1 cellular context compared by ENCODE assay signal in the genomic region with DNA sequence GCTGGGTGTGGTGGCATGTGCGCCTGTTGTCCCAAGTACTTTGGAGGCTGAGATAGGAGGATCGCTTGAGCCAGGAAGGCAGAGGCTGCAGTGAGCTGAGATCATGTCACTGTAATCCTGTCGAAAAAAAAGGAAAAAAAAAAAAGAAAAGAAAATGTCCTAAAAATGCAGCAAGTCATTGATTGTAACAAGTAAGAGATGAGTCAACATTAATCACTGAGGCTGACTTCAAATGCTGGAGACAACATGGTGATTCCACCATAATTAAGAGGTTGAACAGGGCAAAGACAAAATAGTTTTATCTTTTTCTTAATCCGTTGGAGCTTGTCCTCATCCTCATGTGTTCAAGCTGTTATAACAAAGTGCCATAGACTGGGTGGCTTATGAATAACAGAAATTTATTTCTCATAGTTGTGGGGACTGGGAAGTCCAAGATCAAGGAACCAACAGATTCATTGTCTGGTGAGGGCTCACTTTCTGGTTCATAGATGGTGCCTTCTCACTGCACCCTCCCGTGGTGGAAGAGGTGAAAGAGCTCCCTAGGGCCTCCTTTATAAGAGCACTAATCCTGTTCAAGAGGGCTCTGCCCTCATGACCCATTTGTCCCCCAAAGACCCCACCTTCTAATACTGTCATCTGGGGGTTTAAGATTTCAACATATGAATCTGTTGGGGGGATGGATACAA.
TF ChIP-seq lines count a peak whose summit lies in the region.

No MANE protein-coding gene starts in this region.

TF ChIP-seq in K562, 482 proteins besides CTCF, POLR2A, EP300 and RAD21 (continued from another document):
- TF ChIP-seq, protein P1, sequence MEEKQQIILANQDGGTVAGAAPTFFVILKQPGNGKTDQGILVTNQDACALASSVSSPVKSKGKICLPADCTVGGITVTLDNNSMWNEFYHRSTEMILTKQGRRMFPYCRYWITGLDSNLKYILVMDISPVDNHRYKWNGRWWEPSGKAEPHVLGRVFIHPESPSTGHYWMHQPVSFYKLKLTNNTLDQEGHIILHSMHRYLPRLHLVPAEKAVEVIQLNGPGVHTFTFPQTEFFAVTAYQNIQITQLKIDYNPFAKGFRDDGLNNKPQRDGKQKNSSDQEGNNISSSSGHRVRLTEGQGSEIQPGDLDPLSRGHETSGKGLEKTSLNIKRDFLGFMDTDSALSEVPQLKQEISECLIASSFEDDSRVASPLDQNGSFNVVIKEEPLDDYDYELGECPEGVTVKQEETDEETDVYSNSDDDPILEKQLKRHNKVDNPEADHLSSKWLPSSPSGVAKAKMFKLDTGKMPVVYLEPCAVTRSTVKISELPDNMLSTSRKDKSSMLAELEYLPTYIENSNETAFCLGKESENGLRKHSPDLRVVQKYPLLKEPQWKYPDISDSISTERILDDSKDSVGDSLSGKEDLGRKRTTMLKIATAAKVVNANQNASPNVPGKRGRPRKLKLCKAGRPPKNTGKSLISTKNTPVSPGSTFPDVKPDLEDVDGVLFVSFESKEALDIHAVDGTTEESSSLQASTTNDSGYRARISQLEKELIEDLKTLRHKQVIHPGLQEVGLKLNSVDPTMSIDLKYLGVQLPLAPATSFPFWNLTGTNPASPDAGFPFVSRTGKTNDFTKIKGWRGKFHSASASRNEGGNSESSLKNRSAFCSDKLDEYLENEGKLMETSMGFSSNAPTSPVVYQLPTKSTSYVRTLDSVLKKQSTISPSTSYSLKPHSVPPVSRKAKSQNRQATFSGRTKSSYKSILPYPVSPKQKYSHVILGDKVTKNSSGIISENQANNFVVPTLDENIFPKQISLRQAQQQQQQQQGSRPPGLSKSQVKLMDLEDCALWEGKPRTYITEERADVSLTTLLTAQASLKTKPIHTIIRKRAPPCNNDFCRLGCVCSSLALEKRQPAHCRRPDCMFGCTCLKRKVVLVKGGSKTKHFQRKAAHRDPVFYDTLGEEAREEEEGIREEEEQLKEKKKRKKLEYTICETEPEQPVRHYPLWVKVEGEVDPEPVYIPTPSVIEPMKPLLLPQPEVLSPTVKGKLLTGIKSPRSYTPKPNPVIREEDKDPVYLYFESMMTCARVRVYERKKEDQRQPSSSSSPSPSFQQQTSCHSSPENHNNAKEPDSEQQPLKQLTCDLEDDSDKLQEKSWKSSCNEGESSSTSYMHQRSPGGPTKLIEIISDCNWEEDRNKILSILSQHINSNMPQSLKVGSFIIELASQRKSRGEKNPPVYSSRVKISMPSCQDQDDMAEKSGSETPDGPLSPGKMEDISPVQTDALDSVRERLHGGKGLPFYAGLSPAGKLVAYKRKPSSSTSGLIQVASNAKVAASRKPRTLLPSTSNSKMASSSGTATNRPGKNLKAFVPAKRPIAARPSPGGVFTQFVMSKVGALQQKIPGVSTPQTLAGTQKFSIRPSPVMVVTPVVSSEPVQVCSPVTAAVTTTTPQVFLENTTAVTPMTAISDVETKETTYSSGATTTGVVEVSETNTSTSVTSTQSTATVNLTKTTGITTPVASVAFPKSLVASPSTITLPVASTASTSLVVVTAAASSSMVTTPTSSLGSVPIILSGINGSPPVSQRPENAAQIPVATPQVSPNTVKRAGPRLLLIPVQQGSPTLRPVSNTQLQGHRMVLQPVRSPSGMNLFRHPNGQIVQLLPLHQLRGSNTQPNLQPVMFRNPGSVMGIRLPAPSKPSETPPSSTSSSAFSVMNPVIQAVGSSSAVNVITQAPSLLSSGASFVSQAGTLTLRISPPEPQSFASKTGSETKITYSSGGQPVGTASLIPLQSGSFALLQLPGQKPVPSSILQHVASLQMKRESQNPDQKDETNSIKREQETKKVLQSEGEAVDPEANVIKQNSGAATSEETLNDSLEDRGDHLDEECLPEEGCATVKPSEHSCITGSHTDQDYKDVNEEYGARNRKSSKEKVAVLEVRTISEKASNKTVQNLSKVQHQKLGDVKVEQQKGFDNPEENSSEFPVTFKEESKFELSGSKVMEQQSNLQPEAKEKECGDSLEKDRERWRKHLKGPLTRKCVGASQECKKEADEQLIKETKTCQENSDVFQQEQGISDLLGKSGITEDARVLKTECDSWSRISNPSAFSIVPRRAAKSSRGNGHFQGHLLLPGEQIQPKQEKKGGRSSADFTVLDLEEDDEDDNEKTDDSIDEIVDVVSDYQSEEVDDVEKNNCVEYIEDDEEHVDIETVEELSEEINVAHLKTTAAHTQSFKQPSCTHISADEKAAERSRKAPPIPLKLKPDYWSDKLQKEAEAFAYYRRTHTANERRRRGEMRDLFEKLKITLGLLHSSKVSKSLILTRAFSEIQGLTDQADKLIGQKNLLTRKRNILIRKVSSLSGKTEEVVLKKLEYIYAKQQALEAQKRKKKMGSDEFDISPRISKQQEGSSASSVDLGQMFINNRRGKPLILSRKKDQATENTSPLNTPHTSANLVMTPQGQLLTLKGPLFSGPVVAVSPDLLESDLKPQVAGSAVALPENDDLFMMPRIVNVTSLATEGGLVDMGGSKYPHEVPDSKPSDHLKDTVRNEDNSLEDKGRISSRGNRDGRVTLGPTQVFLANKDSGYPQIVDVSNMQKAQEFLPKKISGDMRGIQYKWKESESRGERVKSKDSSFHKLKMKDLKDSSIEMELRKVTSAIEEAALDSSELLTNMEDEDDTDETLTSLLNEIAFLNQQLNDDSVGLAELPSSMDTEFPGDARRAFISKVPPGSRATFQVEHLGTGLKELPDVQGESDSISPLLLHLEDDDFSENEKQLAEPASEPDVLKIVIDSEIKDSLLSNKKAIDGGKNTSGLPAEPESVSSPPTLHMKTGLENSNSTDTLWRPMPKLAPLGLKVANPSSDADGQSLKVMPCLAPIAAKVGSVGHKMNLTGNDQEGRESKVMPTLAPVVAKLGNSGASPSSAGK (IDR thresholded peaks at IDR 0.05), result no peak
- no peak for TF ChIP-seq ZZZ3 (IDR thresholded peaks at IDR 0.05)
- peak in 1 of 2 experiments; percentile 33; a peak in 1 of 3 replicates for TF ChIP-seq CBX3 (IDR thresholded peaks at IDR 0.05; ENCODE audit: borderline replicate concordance in 1 of 2, low read length in 2 of 2)
- TF ChIP-seq, protein P2, sequence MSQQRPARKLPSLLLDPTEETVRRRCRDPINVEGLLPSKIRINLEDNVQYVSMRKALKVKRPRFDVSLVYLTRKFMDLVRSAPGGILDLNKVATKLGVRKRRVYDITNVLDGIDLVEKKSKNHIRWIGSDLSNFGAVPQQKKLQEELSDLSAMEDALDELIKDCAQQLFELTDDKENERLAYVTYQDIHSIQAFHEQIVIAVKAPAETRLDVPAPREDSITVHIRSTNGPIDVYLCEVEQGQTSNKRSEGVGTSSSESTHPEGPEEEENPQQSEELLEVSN (IDR thresholded peaks at IDR 0.05; ENCODE audit: borderline replicate concordance in 1 of 2, extremely low read depth in 1 of 2, insufficient read depth in 1 of 2, insufficient read length in 1 of 2, low read depth in 1 of 2, low read length in 1 of 2, poor library complexity in 1 of 2, severe bottlenecking in 1 of 2), result no peak
- TF ChIP-seq POLR2AphosphoS2 (IDR thresholded peaks at IDR 0.05; ENCODE audit: low read length), result no peak
- TF ChIP-seq RFX7 (CRISPR knock-in tag; IDR thresholded peaks at IDR 0.05), result no peak
- TF ChIP-seq LEF1 (IDR thresholded peaks at IDR 0.05), result no peak
- TF ChIP-seq BCL6 (CRISPR knock-in tag; IDR thresholded peaks at IDR 0.05), result no peak
- TF ChIP-seq PCBP1 (IDR thresholded peaks at IDR 0.05; ENCODE audit: low read depth, low read length, poor library complexity, severe bottlenecking), result no peak
- TF ChIP-seq, protein P3, sequence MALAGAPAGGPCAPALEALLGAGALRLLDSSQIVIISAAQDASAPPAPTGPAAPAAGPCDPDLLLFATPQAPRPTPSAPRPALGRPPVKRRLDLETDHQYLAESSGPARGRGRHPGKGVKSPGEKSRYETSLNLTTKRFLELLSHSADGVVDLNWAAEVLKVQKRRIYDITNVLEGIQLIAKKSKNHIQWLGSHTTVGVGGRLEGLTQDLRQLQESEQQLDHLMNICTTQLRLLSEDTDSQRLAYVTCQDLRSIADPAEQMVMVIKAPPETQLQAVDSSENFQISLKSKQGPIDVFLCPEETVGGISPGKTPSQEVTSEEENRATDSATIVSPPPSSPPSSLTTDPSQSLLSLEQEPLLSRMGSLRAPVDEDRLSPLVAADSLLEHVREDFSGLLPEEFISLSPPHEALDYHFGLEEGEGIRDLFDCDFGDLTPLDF (CRISPR knock-in tag; IDR thresholded peaks at IDR 0.05), result no peak
- TF ChIP-seq WHSC1 (IDR thresholded peaks at IDR 0.05; ENCODE audit: low read length), result no peak
- TF ChIP-seq FOSL1 (tag; conservative IDR thresholded peaks at IDR 0.05), result 0 out of 2 replicates have a peak, but pooled peaks have one; percentile 32
- TF ChIP-seq BCOR (IDR thresholded peaks at IDR 0.05), result 0 out of 2 replicates have a peak, but pooled peaks have one; percentile 20
- no peak for TF ChIP-seq SAP30 (IDR thresholded peaks at IDR 0.05; ENCODE audit: borderline replicate concordance, insufficient read depth, low read depth, low read length, poor library complexity, severe bottlenecking)
- peak; percentile 40 for TF ChIP-seq MAFG (tag; conservative IDR thresholded peaks at IDR 0.05)
- no peak for TF ChIP-seq CTBP1 (IDR thresholded peaks at IDR 0.05; ENCODE audit: borderline replicate concordance)
- peak; percentile 26; the same call in 1 of the 2 replicates for TF ChIP-seq C11orf30 (IDR thresholded peaks at IDR 0.05; ENCODE audit: low read depth)
- no peak for TF ChIP-seq PHF21A (IDR thresholded peaks at IDR 0.05; ENCODE audit: borderline replicate concordance, low read depth)
- TF ChIP-seq, protein P4, sequence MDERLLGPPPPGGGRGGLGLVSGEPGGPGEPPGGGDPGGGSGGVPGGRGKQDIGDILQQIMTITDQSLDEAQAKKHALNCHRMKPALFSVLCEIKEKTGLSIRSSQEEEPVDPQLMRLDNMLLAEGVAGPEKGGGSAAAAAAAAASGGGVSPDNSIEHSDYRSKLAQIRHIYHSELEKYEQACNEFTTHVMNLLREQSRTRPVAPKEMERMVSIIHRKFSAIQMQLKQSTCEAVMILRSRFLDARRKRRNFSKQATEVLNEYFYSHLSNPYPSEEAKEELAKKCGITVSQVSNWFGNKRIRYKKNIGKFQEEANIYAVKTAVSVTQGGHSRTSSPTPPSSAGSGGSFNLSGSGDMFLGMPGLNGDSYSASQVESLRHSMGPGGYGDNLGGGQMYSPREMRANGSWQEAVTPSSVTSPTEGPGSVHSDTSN (CRISPR knock-in tag; IDR thresholded peaks at IDR 0.05; ENCODE audit: low read depth), result no peak
- TF ChIP-seq, protein P4 (tag; conservative IDR thresholded peaks at IDR 0.05; ENCODE audit: low read depth), result no peak
- TF ChIP-seq ZNF146 (CRISPR knock-in tag; IDR thresholded peaks at IDR 0.05; ENCODE audit: unreplicated experiment), result no peak
- TF ChIP-seq, protein P5, sequence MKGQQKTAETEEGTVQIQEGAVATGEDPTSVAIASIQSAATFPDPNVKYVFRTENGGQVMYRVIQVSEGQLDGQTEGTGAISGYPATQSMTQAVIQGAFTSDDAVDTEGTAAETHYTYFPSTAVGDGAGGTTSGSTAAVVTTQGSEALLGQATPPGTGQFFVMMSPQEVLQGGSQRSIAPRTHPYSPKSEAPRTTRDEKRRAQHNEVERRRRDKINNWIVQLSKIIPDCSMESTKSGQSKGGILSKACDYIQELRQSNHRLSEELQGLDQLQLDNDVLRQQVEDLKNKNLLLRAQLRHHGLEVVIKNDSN (CRISPR knock-in tag; IDR thresholded peaks at IDR 0.05), result no peak
- TF ChIP-seq SMAD1 (IDR thresholded peaks at IDR 0.05; ENCODE audit: low read depth, low read length, partially characterized antibody), result no peak
- no peak for TF ChIP-seq ARHGAP35 (IDR thresholded peaks at IDR 0.05; ENCODE audit: partially characterized antibody)
- TF ChIP-seq ZNF316 (IDR thresholded peaks at IDR 0.05), result peak; percentile 70
- TF ChIP-seq, protein P6, sequence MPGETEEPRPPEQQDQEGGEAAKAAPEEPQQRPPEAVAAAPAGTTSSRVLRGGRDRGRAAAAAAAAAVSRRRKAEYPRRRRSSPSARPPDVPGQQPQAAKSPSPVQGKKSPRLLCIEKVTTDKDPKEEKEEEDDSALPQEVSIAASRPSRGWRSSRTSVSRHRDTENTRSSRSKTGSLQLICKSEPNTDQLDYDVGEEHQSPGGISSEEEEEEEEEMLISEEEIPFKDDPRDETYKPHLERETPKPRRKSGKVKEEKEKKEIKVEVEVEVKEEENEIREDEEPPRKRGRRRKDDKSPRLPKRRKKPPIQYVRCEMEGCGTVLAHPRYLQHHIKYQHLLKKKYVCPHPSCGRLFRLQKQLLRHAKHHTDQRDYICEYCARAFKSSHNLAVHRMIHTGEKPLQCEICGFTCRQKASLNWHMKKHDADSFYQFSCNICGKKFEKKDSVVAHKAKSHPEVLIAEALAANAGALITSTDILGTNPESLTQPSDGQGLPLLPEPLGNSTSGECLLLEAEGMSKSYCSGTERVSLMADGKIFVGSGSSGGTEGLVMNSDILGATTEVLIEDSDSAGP (CRISPR knock-in tag; IDR thresholded peaks at IDR 0.05), result no peak
- peak in 1 of 2 experiments; percentile 12; a peak in 1 of 4 replicates for TF ChIP-seq TRIM24 (IDR thresholded peaks at IDR 0.05)
- TF ChIP-seq NEUROD1 (IDR thresholded peaks at IDR 0.05; ENCODE audit: borderline replicate concordance, low read depth, low read length, partially characterized antibody), result no peak
- TF ChIP-seq POLR2G (IDR thresholded peaks at IDR 0.05; ENCODE audit: low read depth, low read length), result no peak
- TF ChIP-seq ELF1 (tag; IDR thresholded peaks at IDR 0.05), result no peak
- TF ChIP-seq ZFX (CRISPR knock-in tag; IDR thresholded peaks at IDR 0.05), result no peak
- no peak for TF ChIP-seq EP400 (IDR thresholded peaks at IDR 0.05)
